In the genomic region with DNA sequence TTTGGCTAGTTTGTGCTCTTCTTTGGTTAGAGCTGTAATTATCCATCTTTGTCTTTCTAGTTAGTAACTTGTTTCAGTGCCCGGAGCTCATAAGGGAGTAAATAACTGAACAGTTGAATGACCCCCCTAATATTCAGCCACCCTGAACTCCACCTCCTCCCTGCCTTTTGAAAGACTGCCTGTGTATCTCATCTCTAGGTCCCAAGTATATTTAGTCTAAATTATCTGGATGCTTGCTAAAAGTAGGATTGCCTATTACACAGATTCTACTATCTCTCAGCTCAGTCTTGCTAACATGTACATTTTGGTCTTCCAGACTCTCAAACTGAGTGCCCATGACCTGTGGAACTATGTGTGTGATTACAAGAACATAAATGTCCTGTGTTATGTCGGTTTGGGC, we compare ENCODE assay signal across 16 cellular contexts.
"Had no signal": no experiment of that assay in that cellular context is flagged by ENCODE, and none has a peak within 500 bp of the region (broad histone marks: within the 10 kb centered on the region; RNA-seq: fewer than 3 reads in every experiment).

No MANE protein-coding gene starts in this region.

- DNase-seq: colonic mucosa; dermis blood vessel endothelial cell; erythroblast; foreskin keratinocyte; hippocampal formation; lower lobe of right lung; natural killer cell; occipital lobe; psoas muscle; small intestine; stimulated activated CD4-positive, alpha-beta T cell treated with anti-CD3 and anti-CD28 coated beads, Interleukin-2, amount 100 ng/mL, for 48 hours; stimulated activated naive CD4-positive, alpha-beta T cell treated with Interleukin-2 at 50 U/mL for 16 hours; trophoblast cell had no signal

- H3K4me1 ChIP-seq: colonic mucosa, foreskin keratinocyte had no signal

- H3K36me3 ChIP-seq: colonic mucosa, lower lobe of right lung had no signal

- ATAC-seq: foreskin keratinocyte, left lobe of liver, lower lobe of right lung, natural killer cell, psoas muscle had no signal

- H3K4me1 Mint-ChIP-seq: memory B cell, natural killer cell had no signal

- H3K4me3 ChIP-seq: colonic mucosa, lower lobe of right lung, psoas muscle had no signal

- H3K9me3 Mint-ChIP-seq: mesothelial cell of epicardium had no signal

- H3K27me3 ChIP-seq: colonic mucosa, foreskin keratinocyte had no signal

- H3K27ac ChIP-seq: colonic mucosa, foreskin keratinocyte, lower lobe of right lung, psoas muscle had no signal

- H3K9me3 ChIP-seq: colonic mucosa, lower lobe of right lung, psoas muscle had no signal

- H3K36me3 Mint-ChIP-seq: memory B cell, mesothelial cell of epicardium, natural killer cell had no signal

- H3K4me3 Mint-ChIP-seq: memory B cell, mesothelial cell of epicardium, natural killer cell had no signal

- H3K27ac Mint-ChIP-seq: memory B cell, mesothelial cell of epicardium, natural killer cell had no signal
